ENCODE assay signal across 19 cellular contexts in genomic region chr1:60581455-60582220, GRCh38.
"Had no signal": no experiment of that assay in that cellular context is flagged by ENCODE, and none has a peak within 500 bp of the region (broad histone marks: within the 10 kb centered on the region; RNA-seq: fewer than 3 reads in every experiment).

No MANE protein-coding gene starts in this region.

- H3K27me3 Mint-ChIP-seq: activated naive CD4-positive, alpha-beta T cell treated with anti-CD3 and anti-CD28 coated beads, Interleukin-2, amount 50 U/mL, for 24 hours; naive B cell; stimulated activated memory B cell treated with anti-CD40 and anti-IgM and Interleukin-4, amounts not matched to agents 10 μg/mL and 1 μg/mL and 100 μg/mL, for 72 hours had no signal

- H3K4me3 ChIP-seq: coronary artery, gastrocnemius medialis, mucosa of descending colon, smooth muscle cell, transverse colon had no signal

- ATAC-seq: esophagus mucosa; gastrocnemius medialis; mucosa of descending colon; sciatic nerve; stimulated activated memory B cell treated with anti-CD40 and anti-IgM and Interleukin-4, amounts not matched to agents 10 μg/mL and 1 μg/mL and 100 μg/mL, for 72 hours had no signal

- H3K27ac Mint-ChIP-seq: activated naive CD4-positive, alpha-beta T cell treated with anti-CD3 and anti-CD28 coated beads, Interleukin-2, amount 50 U/mL, for 24 hours; naive B cell; stimulated activated memory B cell treated with anti-CD40 and anti-IgM and Interleukin-4, amounts not matched to agents 10 μg/mL and 1 μg/mL and 100 μg/mL, for 72 hours; T-helper 1 cell treated with Interleukin-12 subunit alpha and Interleukin-12 subunit beta and Interleukin-4 antibody, amounts not matched to agents 30 μg/mL and 1 μg/mL, for 36 hours had no signal

- H3K4me3 Mint-ChIP-seq: activated naive CD4-positive, alpha-beta T cell treated with anti-CD3 and anti-CD28 coated beads, Interleukin-2, amount 50 U/mL, for 24 hours; naive B cell; stimulated activated memory B cell treated with anti-CD40 and anti-IgM and Interleukin-4, amounts not matched to agents 10 μg/mL and 1 μg/mL and 100 μg/mL, for 72 hours; T-helper 1 cell treated with Interleukin-12 subunit alpha and Interleukin-12 subunit beta and Interleukin-4 antibody, amounts not matched to agents 30 μg/mL and 1 μg/mL, for 36 hours had no signal

- DNase-seq: activated gamma-delta T cell treated with Interleukin-2 at 50 U/mL for 16 hours; activated T-cell treated with anti-CD3 and anti-CD28 coated beads, Interleukin-2, amount 50 U/mL, for 1 hour; gastrocnemius medialis; hippocampal formation; mesendoderm; mucosa of descending colon; naive B cell; occipital lobe; stimulated activated CD4-positive, alpha-beta T cell treated with anti-CD3 and anti-CD28 coated beads, Interleukin-15, amount 100 ng/mL, for 24 hours; T1000; transverse colon; WERI-Rb-1 had no signal

- H3K36me3 Mint-ChIP-seq: activated naive CD4-positive, alpha-beta T cell treated with anti-CD3 and anti-CD28 coated beads, Interleukin-2, amount 50 U/mL, for 24 hours; stimulated activated memory B cell treated with anti-CD40 and anti-IgM and Interleukin-4, amounts not matched to agents 10 μg/mL and 1 μg/mL and 100 μg/mL, for 72 hours had no signal

- H3K4me1 Mint-ChIP-seq: activated naive CD4-positive, alpha-beta T cell treated with anti-CD3 and anti-CD28 coated beads, Interleukin-2, amount 50 U/mL, for 24 hours; naive B cell; stimulated activated memory B cell treated with anti-CD40 and anti-IgM and Interleukin-4, amounts not matched to agents 10 μg/mL and 1 μg/mL and 100 μg/mL, for 72 hours had no signal
